Comparison of ENCODE assay signal across 23 cellular contexts in the genomic region with DNA sequence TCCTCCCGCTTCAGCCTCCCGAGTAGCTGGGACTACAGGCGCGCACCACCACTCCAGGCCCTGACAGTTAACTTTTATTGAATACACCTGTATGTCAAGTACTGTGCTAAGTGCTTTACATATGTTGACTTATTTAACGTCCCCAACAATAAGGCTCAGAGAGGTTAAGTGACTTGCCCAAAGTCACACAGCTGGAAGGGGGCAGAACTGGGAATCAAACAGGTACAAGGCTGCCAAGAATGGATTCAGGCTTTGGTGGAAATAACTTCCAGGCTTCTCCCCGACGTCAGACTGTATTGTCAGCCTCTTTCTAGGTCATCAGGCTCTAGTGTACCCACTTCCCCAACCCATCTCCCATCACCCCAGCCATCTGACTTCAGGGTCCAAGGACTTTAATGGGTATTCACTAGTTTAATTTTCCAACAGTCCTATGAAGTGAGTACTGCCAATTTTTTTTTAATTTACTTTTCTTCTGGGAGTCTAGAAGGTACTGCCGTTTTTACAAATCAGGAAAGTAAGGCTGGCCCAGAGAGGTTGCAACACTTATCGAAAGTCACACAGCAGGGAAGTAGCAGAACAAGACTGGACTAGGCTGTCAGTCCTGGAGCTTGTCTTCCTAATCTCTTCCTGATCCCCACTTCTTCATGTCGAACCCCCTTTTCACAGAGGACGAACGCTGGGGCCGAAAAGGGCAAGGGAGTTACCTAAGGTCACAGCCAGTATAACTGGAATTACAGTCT. TPM values are rescaled to one million over a fixed set of nuclear protein-coding genes. Genes with fewer than 3 reads are reported as not detected.
DNase-seq lines count a peak whose midpoint lies in the region; ATAC-seq, FAIRE-seq and TF ChIP-seq lines count a peak whose summit lies in the region.
"Had no signal": no experiment of that assay in that cellular context is flagged by ENCODE, and none has a peak within 500 bp of the region (broad histone marks: within the 10 kb centered on the region; RNA-seq: fewer than 3 reads in every experiment).

No MANE protein-coding gene starts in this region.

- H3K9me1 ChIP-seq in K562 (ENCODE audit: control insufficient read depth, insufficient read depth, low read length) = no peaks in the 10 kb centered on the region

- no peaks in the 10 kb centered on the region for H3K79me2 ChIP-seq in K562 (ENCODE audit: control insufficient read depth, insufficient read depth, low read length)

- POLR2A ChIA-PET in A549 (lab: Yijun Ruan, JAX) = no interaction called here
- POLR2A ChIA-PET in K562 (lab: Yijun Ruan, JAX) = interaction anchor here (0.5 kb wide), 1 partner anchor 235 kb away, joined by 3 read pairs; a partner anchor contains a TSS

- H3K27ac ChIP-seq in A549 (no peak overlapping the region), K562 (ENCODE audit: extremely low read depth, low read depth, low read length) (no peak overlapping the region), gastrocnemius medialis (peak overlapping the region; percentile 74 to 100 (median 100))
- H3K27ac ChIP-seq: GM23248 had no signal

- ATAC-seq in A549 (no peak), K562 (no peak), esophagus mucosa (peak; percentile 4), gastrocnemius medialis (no peak), HG03045 (IDR thresholded peaks at IDR 0.05; ENCODE audit: unreplicated experiment) (no peak)
- ATAC-seq in stimulated activated effector memory CD8-positive, alpha-beta T cell treated with anti-CD3 and anti-CD28 coated beads, Interleukin-12 subunit alpha, Interleukin-12 subunit beta, amount 100 ng/mL, for 72 hours = no peak
- ATAC-seq: HCT116 had no signal

- H3K4me3 ChIP-seq in A549 (no peak overlapping the region), K562 (no peak overlapping the region), gastrocnemius medialis (no peak overlapping the region)
- H3K4me3 ChIP-seq: GM23248 had no signal

- no peak overlapping the region for H3K4me2 ChIP-seq in A549
- no peak overlapping the region for H3K4me2 ChIP-seq in K562 (ENCODE audit: insufficient read depth, low read length)

- no peak for FAIRE-seq in A549 (lab: Jason Lieb, UNC)
- FAIRE-seq in K562 (lab: Jason Lieb, UNC) = no peak
- FAIRE-seq: G401.6, GM12892, GM19239 had no signal

- no TSS peak for BruUV-seq in K562 (replicated peaks; lab: Mats Ljungman, UMichigan)

- TF ChIP-seq CTCF in A549 (IDR thresholded peaks at IDR 0.05) (no peak), K562 (IDR thresholded peaks at IDR 0.05 in 2 of 3, conservative IDR thresholded peaks at IDR 0.05 in 1 of 3; ENCODE audit: insufficient read depth in 2 of 3, low read depth in 1 of 3, low read length in 3 of 3) (no peak), gastrocnemius medialis (IDR thresholded peaks at IDR 0.05 in 4 of 5, conservative IDR thresholded peaks at IDR 0.05 in 1 of 5) (no peak)

- H3K9ac ChIP-seq in K562 (ENCODE audit: insufficient read depth in 1 of 2, low read depth in 2 of 2, low read length in 2 of 2) = no peak overlapping the region
- H3K9ac ChIP-seq: GM23248 had no signal

- intact Hi-C loops in K562 (cut with micrococcal nuclease) = no loop called here
- intact Hi-C loops in gastrocnemius medialis (cut with DNase I; ENCODE audit: low total_unique reads) = loop anchor here (2.0 to 10.0 kb wide), 5 partner anchors 80 to 457 kb away; a partner anchor contains a TSS

- H3K27me3 ChIP-seq in K562 (ENCODE audit: control insufficient read depth in 2 of 2, insufficient read depth in 2 of 2, low read length in 2 of 2) (no peaks in the 10 kb centered on the region), gastrocnemius medialis (no peaks in the 10 kb centered on the region)

- TF ChIP-seq EP300 in A549 (IDR thresholded peaks at IDR 0.05) (no peak), K562 (IDR thresholded peaks at IDR 0.05; ENCODE audit: low read length) (no peak)

- in situ Hi-C loops in K562 (cut with MboI) (no loop called here), gastrocnemius medialis (cut with MboI; ENCODE audit: low sequenced_read_pairs in 4 of 4) (no loop called here)

- CTCF ChIA-PET in A549 (lab: Yijun Ruan, JAX) = interaction anchor here (6.1 kb wide), 1 partner anchor 11 kb away, joined by 29 read pairs; no protein-coding TSS in a partner anchor
- CTCF ChIA-PET in K562 (lab: Yijun Ruan, JAX; ENCODE audit: low intra/inter-chr PET ratio) = no interaction called here

- no peaks in the 10 kb centered on the region for H4K20me1 ChIP-seq in K562 (replicated peaks; ENCODE audit: control insufficient read depth, insufficient read depth, low read length)

- no peak overlapping the region for H3K27ac Mint-ChIP-seq in stimulated activated effector memory CD8-positive, alpha-beta T cell treated with anti-CD3 and anti-CD28 coated beads, Interleukin-12 subunit alpha, Interleukin-12 subunit beta, amount 100 ng/mL, for 72 hours
- H3K27ac Mint-ChIP-seq: H9, HFFc6 had no signal

- no peak for DNase-seq in A549 (ENCODE audit: low read depth in 1 of 2, low spot score in 1 of 2)
- no peak for DNase-seq in K562 (ENCODE audit: extremely low read depth in 1 of 4, low spot score in 3 of 4)
- DNase-seq in gastrocnemius medialis = no peak
- DNase-seq in stimulated activated effector memory CD8-positive, alpha-beta T cell treated with anti-CD3 and anti-CD28 coated beads, Interleukin-12 subunit alpha, Interleukin-12 subunit beta, amount 100 ng/mL, for 72 hours (ENCODE audit: low spot score in 2 of 2) = no peak
- no peak for DNase-seq in NCI-H526 treated with DMSO at 0.1 percent for 48 hours (lab: John Stamatoyannopoulos, UW)
- DNase-seq: 8988T; C1 segment of cervical spinal cord; Calu3; CD4-positive, alpha-beta memory T cell; COR-L47; DND-41; GM23248; H9; HFFc6 had no signal

- H3K9me3 ChIP-seq in A549 = no peaks in the 10 kb centered on the region
- no peaks in the 10 kb centered on the region for H3K9me3 ChIP-seq in K562 (replicated peaks; ENCODE audit: control insufficient read depth, insufficient read depth, low read depth, low read length)
- no peaks in the 10 kb centered on the region for H3K9me3 ChIP-seq in gastrocnemius medialis

- no peak overlapping the region for H3K4me3 Mint-ChIP-seq in stimulated activated effector memory CD8-positive, alpha-beta T cell treated with anti-CD3 and anti-CD28 coated beads, Interleukin-12 subunit alpha, Interleukin-12 subunit beta, amount 100 ng/mL, for 72 hours
- H3K4me3 Mint-ChIP-seq: CD4-positive, alpha-beta memory T cell; H9; HFFc6 had no signal

- TF ChIP-seq RAD21 in A549 (conservative IDR thresholded peaks at IDR 0.05 in 1 of 2, IDR thresholded peaks at IDR 0.05 in 1 of 2) (no peak), K562 (CRISPR knock-in tag; conservative IDR thresholded peaks at IDR 0.05 in 1 of 2, IDR thresholded peaks at IDR 0.05 in 1 of 2) (no peak)

- WGBS in A549 (ENCODE audit: missing lambda C conversion rate) = 51% methylated on average over 13 of the region's 13 CpGs
- WGBS in K562 (ENCODE audit: insufficient coverage, low coverage, missing lambda C conversion rate) = 44% methylated on average over 13 of the region's 13 CpGs

- peaks cover 5% of the 10 kb centered on the region for H3K4me1 Mint-ChIP-seq in stimulated activated effector memory CD8-positive, alpha-beta T cell treated with anti-CD3 and anti-CD28 coated beads, Interleukin-12 subunit alpha, Interleukin-12 subunit beta, amount 100 ng/mL, for 72 hours

- peak overlapping the region; percentile 43; the same call in 1 of the 2 replicates for H2AFZ ChIP-seq in K562 (ENCODE audit: low read depth, low read length)

- H3K36me3 ChIP-seq in K562 (ENCODE audit: control insufficient read depth, insufficient read depth, low read length) (no peaks in the 10 kb centered on the region), gastrocnemius medialis (no peaks in the 10 kb centered on the region)

- H3K36me3 Mint-ChIP-seq in stimulated activated effector memory CD8-positive, alpha-beta T cell treated with anti-CD3 and anti-CD28 coated beads, Interleukin-12 subunit alpha, Interleukin-12 subunit beta, amount 100 ng/mL, for 72 hours = no peaks in the 10 kb centered on the region
- H3K36me3 Mint-ChIP-seq: CD4-positive, alpha-beta memory T cell had no signal

- H3K9me3 Mint-ChIP-seq in stimulated activated effector memory CD8-positive, alpha-beta T cell treated with anti-CD3 and anti-CD28 coated beads, Interleukin-12 subunit alpha, Interleukin-12 subunit beta, amount 100 ng/mL, for 72 hours = no peaks in the 10 kb centered on the region
- H3K9me3 Mint-ChIP-seq: CD4-positive, alpha-beta memory T cell; H9; HFFc6 had no signal

- H3K4me1 ChIP-seq in A549 (peaks cover 5% of the 10 kb centered on the region; the same call in 1 of the 3 replicates), K562 (replicated peaks in 1 of 2; ENCODE audit: control insufficient read depth in 2 of 2, insufficient read depth in 2 of 2, low read length in 2 of 2) (peaks cover 2 to 20% of the 10 kb centered on the region in 2 experiments; a peak in 2 of 5 replicates), gastrocnemius medialis (peaks cover 28 to 39% of the 10 kb centered on the region in 2 donors)

- TF ChIP-seq POLR2A in A549 (IDR thresholded peaks at IDR 0.05; ENCODE audit: low read length) = no peak
- TF ChIP-seq POLR2A in K562 (conservative IDR thresholded peaks at IDR 0.05) = no peak
- TF ChIP-seq POLR2A in gastrocnemius medialis (IDR thresholded peaks at IDR 0.05) = no peak

RNA-seq across cellular contexts. Expression of a gene that starts 4.9 kb away (rescaled TPM):
- polyA plus RNA-seq in A549 (2011; rRNA removed) (not detected in 2 replicates), A549 (2017; fragmentation: RNase III; extraction: RNeasy Plus Mini Kit Qiagen cat#74134 plus additional on column Dnase treatment) (not detected in 3 replicates), K562 (2011; rRNA removed) (0.47 TPM in 1 of 2 replicates, not detected in the other), K562 (2014; fragmentation: Illumina TruSeq; extraction: Trizol) (not detected in 2 replicates), K562 (2014; fragmentation: Nextera tagmentation; extraction: Ambion mirVana) (under 1 TPM; 0.06 TPM), K562 (2014; rRNA removed) (0.08 and 0.17 TPM in 2 replicates)
- 0.03 TPM in 1 of 2 replicates, not detected in the other for polyA plus RNA-seq in A549 (2012; cell fraction: cytosol; rRNA removed)
- polyA plus RNA-seq in A549 (2012; cell fraction: nucleus; rRNA removed) = not detected in 2 replicates
- polyA minus RNA-seq in A549 (2011; rRNA and poly(A)+ RNA removed) = not detected in 2 replicates
- not detected in 2 replicates for total RNA-seq in K562 (2011; cell fraction: chromatin; rRNA removed; ENCODE audit: low replicate concordance)
- not detected in 2 replicates for total RNA-seq in K562 (2011; cell fraction: nucleolus; rRNA removed)
- total RNA-seq in K562 (2011; cell fraction: nucleoplasm; rRNA removed) = not detected in 2 replicates
- total RNA-seq in K562 (2014; rRNA removed) (not detected in 2 replicates), K562 (2014; rRNA removed; fragmentation: Illumina TruSeq; extraction: Trizol) (not detected in 2 replicates), K562 (2015; rRNA removed; fragmentation: Illumina TruSeq; extraction: Trizol) (0.14 and 0.15 TPM in 2 replicates), K562 (2021) (0.09 and 0.11 TPM in 2 replicates), esophagus mucosa (0.96 TPM), gastrocnemius medialis (over 10,000 TPM; 18,507 to 37,792 (median 27,366) TPM)
- polyA plus RNA-seq in K562 (2011; cell fraction: cytosol; rRNA removed) = 0.22 and 0.62 TPM in 2 replicates
- 0.10 and 0.70 TPM in 2 replicates for polyA plus RNA-seq in K562 (2011; cell fraction: nucleus; rRNA removed)
- polyA plus RNA-seq in K562 (2012) = 0.13 and 0.30 TPM in 2 replicates
- polyA minus RNA-seq in K562 (2011; rRNA and poly(A)+ RNA removed) = 0.18 TPM in 1 of 2 replicates, not detected in the other
- not detected in 2 replicates for polyA minus RNA-seq in K562 (2011; cell fraction: cytosol; rRNA and poly(A)+ RNA removed)
- polyA minus RNA-seq in K562 (2011; cell fraction: nucleus; rRNA and poly(A)+ RNA removed) = 0.33 TPM in 1 of 2 replicates, not detected in the other
- total RNA-seq: A673; Calu3; CD4-positive, alpha-beta memory T cell; GM23248; H4; H9; HFFc6 had no signal
- polyA plus RNA-seq: BJ; CD4-positive, alpha-beta memory T cell; GM23248 had no signal

RNA-seq across cellular contexts. Expression of a gene that starts 13.0 kb away (rescaled TPM):
- 0.26 and 0.32 TPM in 2 replicates for polyA plus RNA-seq in A549 (2011; rRNA removed)
- 0.65 and 1.0 TPM in 2 replicates for polyA plus RNA-seq in A549 (2012; cell fraction: cytosol; rRNA removed)
- 0.78 and 1.4 TPM in 2 replicates for polyA plus RNA-seq in A549 (2012; cell fraction: nucleus; rRNA removed)
- polyA plus RNA-seq in A549 (2017; fragmentation: RNase III; extraction: RNeasy Plus Mini Kit Qiagen cat#74134 plus additional on column Dnase treatment) = 0.49 to 0.55 TPM (median 0.52 TPM) in 3 replicates
- 0.19 and 0.29 TPM in 2 replicates for polyA minus RNA-seq in A549 (2011; rRNA and poly(A)+ RNA removed)
- total RNA-seq in K562 (2011; cell fraction: chromatin; rRNA removed; ENCODE audit: low replicate concordance) = 0.86 and 1.9 TPM in 2 replicates
- 1.3 and 1.6 TPM in 2 replicates for total RNA-seq in K562 (2011; cell fraction: nucleolus; rRNA removed)
- total RNA-seq in K562 (2011; cell fraction: nucleoplasm; rRNA removed) = 1.5 and 1.6 TPM in 2 replicates
- 1.2 and 1.3 TPM in 2 replicates for total RNA-seq in K562 (2014; rRNA removed)
- 0.22 TPM in 1 of 2 replicates, not detected in the other for total RNA-seq in K562 (2014; rRNA removed; fragmentation: Illumina TruSeq; extraction: Trizol)
- total RNA-seq in K562 (2015; rRNA removed; fragmentation: Illumina TruSeq; extraction: Trizol) = 0.19 TPM in 1 of 2 replicates, not detected in the other
- 0.56 and 0.71 TPM in 2 replicates for total RNA-seq in K562 (2021)
- polyA plus RNA-seq in K562 (2011; rRNA removed) = 0.60 and 0.95 TPM in 2 replicates
- polyA plus RNA-seq in K562 (2011; cell fraction: cytosol; rRNA removed) = 0.80 and 1.6 TPM in 2 replicates
- 1.0 and 2.1 TPM in 2 replicates for polyA plus RNA-seq in K562 (2011; cell fraction: nucleus; rRNA removed)
- 0.55 and 0.86 TPM in 2 replicates for polyA plus RNA-seq in K562 (2012)
- 0.21 and 0.43 TPM in 2 replicates for polyA plus RNA-seq in K562 (2014; fragmentation: Illumina TruSeq; extraction: Trizol)
- under 1 TPM in 1 of 2 experiments, not detected in 1; 0.03 TPM for polyA plus RNA-seq in K562 (2014; fragmentation: Nextera tagmentation; extraction: Ambion mirVana)
- polyA plus RNA-seq in K562 (2014; rRNA removed) = 0.58 and 0.90 TPM in 2 replicates
- polyA minus RNA-seq in K562 (2011; rRNA and poly(A)+ RNA removed) = 0.15 and 0.35 TPM in 2 replicates
- 1.0 TPM in 1 of 2 replicates, not detected in the other for polyA minus RNA-seq in K562 (2011; cell fraction: cytosol; rRNA and poly(A)+ RNA removed)
- polyA minus RNA-seq in K562 (2011; cell fraction: nucleus; rRNA and poly(A)+ RNA removed) = 0.22 TPM in 1 of 2 replicates, not detected in the other
- total RNA-seq in esophagus mucosa = 17.5 TPM
- total RNA-seq in gastrocnemius medialis = 1 to 10 TPM in 1 of 4 donors, not detected in 3; 2.7 TPM
- total RNA-seq: CD4-positive, alpha-beta memory T cell; GM23248; H4; HFFc6 had no signal
- polyA plus RNA-seq: CD4-positive, alpha-beta memory T cell; GM23248 had no signal

RNA-seq across cellular contexts. Expression of a gene that starts 42.8 kb away (rescaled TPM):
- polyA plus RNA-seq in A549 (2011; rRNA removed) (12.9 and 15.0 TPM in 2 replicates), A549 (2017; fragmentation: RNase III; extraction: RNeasy Plus Mini Kit Qiagen cat#74134 plus additional on column Dnase treatment) (19.8 to 21.5 TPM (median 19.9 TPM) in 3 replicates), K562 (2011; rRNA removed) (23.4 and 52.4 TPM in 2 replicates), K562 (2014; fragmentation: Illumina TruSeq; extraction: Trizol) (28.5 and 32.7 TPM in 2 replicates), K562 (2014; fragmentation: Nextera tagmentation; extraction: Ambion mirVana) (1 to 10 TPM; 2.2 to 2.4 TPM), K562 (2014; rRNA removed) (31.1 and 31.6 TPM in 2 replicates)
- polyA plus RNA-seq in A549 (2012; cell fraction: cytosol; rRNA removed) = 25.0 and 32.1 TPM in 2 replicates
- polyA plus RNA-seq in A549 (2012; cell fraction: nucleus; rRNA removed) = 99.2 and 129 TPM in 2 replicates
- polyA minus RNA-seq in A549 (2011; rRNA and poly(A)+ RNA removed) = 24.4 and 27.1 TPM in 2 replicates
- 133 and 285 TPM in 2 replicates for total RNA-seq in K562 (2011; cell fraction: chromatin; rRNA removed; ENCODE audit: low replicate concordance)
- total RNA-seq in K562 (2011; cell fraction: nucleolus; rRNA removed) = 121 and 134 TPM in 2 replicates
- total RNA-seq in K562 (2011; cell fraction: nucleoplasm; rRNA removed) = 92.9 and 95.2 TPM in 2 replicates
- total RNA-seq in K562 (2014; rRNA removed) (26.4 and 29.8 TPM in 2 replicates), K562 (2014; rRNA removed; fragmentation: Illumina TruSeq; extraction: Trizol) (12.0 and 15.0 TPM in 2 replicates), K562 (2015; rRNA removed; fragmentation: Illumina TruSeq; extraction: Trizol) (12.9 and 13.9 TPM in 2 replicates), K562 (2021) (55.9 and 57.7 TPM in 2 replicates), esophagus mucosa (10.6 TPM), gastrocnemius medialis (1 to 10 TPM; 4.8 to 8.9 (median 7.2) TPM)
- 23.5 and 48.2 TPM in 2 replicates for polyA plus RNA-seq in K562 (2011; cell fraction: cytosol; rRNA removed)
- 142 and 172 TPM in 2 replicates for polyA plus RNA-seq in K562 (2011; cell fraction: nucleus; rRNA removed)
- polyA plus RNA-seq in K562 (2012) = 37.7 and 45.1 TPM in 2 replicates
- 51.5 and 54.5 TPM in 2 replicates for polyA minus RNA-seq in K562 (2011; rRNA and poly(A)+ RNA removed)
- polyA minus RNA-seq in K562 (2011; cell fraction: cytosol; rRNA and poly(A)+ RNA removed) = 26.8 and 33.6 TPM in 2 replicates
- polyA minus RNA-seq in K562 (2011; cell fraction: nucleus; rRNA and poly(A)+ RNA removed) = 37.0 and 57.0 TPM in 2 replicates

Comparison
In these comparisons a context has a peak if more than half of its experiments do, and no peak if none do; other contexts are left out.
1. H3K27ac ChIP-seq: peak in gastrocnemius medialis (4 of 4); none in A549 (0 of 2) and K562 (single experiment).
2. RNA of a gene that starts 4.9 kb away (total RNA-seq): 18,507 to 37,792 TPM in gastrocnemius medialis; 0.96 TPM in esophagus mucosa (single experiment) and 0.09 to 0.15 TPM in K562; every median in the first group is over 1,000 times any median in the second.